ENCODE assay signal across 8 cellular contexts in the genomic region with DNA sequence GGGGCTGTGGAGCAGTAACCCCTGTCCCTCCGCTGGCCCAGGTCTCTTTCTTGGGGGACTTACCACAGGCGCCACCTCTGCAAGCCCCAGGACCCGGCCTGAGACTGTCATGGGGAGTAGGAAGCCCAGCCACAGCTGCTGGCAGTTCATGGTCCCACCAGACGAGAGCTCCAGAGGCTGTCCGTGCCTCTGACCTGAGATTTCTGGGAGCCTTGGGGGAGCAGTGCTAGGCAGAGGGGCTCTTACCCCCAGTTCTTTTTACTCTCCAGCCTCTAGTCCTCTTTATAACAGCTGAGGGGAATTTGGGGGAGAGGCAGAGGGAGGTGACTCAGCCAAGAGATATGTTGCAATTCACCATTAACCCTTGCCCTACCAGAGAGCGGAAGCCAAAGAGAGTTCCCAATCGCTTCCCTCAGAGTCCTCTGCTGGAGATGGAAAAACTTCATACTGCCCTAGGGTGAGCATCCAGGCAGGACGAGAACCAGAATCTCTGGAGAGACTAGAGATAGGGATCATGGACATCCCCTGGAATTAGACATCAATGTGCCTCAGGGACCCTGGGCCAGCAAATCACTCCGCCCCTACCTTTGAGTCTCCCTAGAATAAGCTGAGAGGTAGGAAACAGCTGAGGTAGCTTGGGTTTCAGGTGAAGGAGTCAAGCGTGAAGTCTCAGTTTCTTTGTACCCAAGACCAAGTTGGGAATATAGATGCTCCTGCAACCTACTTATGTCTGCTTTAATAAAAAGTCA. TPM values are rescaled to one million over a fixed set of nuclear protein-coding genes. Genes with fewer than 3 reads are reported as not detected.
DNase-seq lines count a peak whose midpoint lies in the region; ATAC-seq and FAIRE-seq lines count a peak whose summit lies in the region.

A gene with protein sequence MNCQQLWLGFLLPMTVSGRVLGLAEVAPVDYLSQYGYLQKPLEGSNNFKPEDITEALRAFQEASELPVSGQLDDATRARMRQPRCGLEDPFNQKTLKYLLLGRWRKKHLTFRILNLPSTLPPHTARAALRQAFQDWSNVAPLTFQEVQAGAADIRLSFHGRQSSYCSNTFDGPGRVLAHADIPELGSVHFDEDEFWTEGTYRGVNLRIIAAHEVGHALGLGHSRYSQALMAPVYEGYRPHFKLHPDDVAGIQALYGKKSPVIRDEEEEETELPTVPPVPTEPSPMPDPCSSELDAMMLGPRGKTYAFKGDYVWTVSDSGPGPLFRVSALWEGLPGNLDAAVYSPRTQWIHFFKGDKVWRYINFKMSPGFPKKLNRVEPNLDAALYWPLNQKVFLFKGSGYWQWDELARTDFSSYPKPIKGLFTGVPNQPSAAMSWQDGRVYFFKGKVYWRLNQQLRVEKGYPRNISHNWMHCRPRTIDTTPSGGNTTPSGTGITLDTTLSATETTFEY (minus strand): TSS at position 256 of the 749 bp plus-strand sequence. CDS start 106 bp downstream, at position 150.

- H3K36me3 ChIP-seq in iPS-20b (ENCODE audit: insufficient read depth, low read depth, low read length) = no peaks in the 10 kb centered on the region
- no peaks in the 10 kb centered on the region for H3K36me3 ChIP-seq in stomach smooth muscle (ENCODE audit: control insufficient read depth in 2 of 2, insufficient read depth in 2 of 2, low read length in 2 of 2)

- H3K9ac ChIP-seq in iPS-20b (ENCODE audit: low read depth, low read length) (peak within 1 kb of the TSS; percentile 29; the same call in 1 of the 2 replicates), stomach smooth muscle (ENCODE audit: low read length in 2 of 2) (peak within 1 kb of the TSS; percentile 36 to 57)

- H3K27ac ChIP-seq in iPS-20b (ENCODE audit: low read length) (no peak within 1 kb of the TSS), stomach smooth muscle (ENCODE audit: low read length) (no peak within 1 kb of the TSS)

- H3K27me3 ChIP-seq in iPS-20b (ENCODE audit: insufficient read depth, low read length) (no peaks in the 10 kb centered on the region), stomach smooth muscle (ENCODE audit: control insufficient read depth in 1 of 2, insufficient read depth in 2 of 2, low read length in 2 of 2) (peaks cover 0 to 8% of the 10 kb centered on the region in 2 donors)

- H3K9me3 ChIP-seq in iPS-20b (ENCODE audit: insufficient read depth, low read depth, low read length) = no peaks in the 10 kb centered on the region
- H3K9me3 ChIP-seq in stomach smooth muscle (ENCODE audit: control insufficient read depth in 2 of 2, low read length in 2 of 2) = no peaks in the 10 kb centered on the region

- no peak for ATAC-seq in GM18511 (IDR thresholded peaks at IDR 0.05; ENCODE audit: unreplicated experiment)

- peak; percentile 65 for DNase-seq in HT1080 (ENCODE audit: low read depth)
- DNase-seq in amniotic stem cell (lab: John Stamatoyannopoulos, UW) = peak; percentile 26
- DNase-seq in HK-2 (ENCODE audit: unreplicated experiment) = no peak
- no peak for DNase-seq in RCC 7860 (ENCODE audit: low spot score)
- no peak for DNase-seq in NCI-H2196 (lab: John Stamatoyannopoulos, UW; ENCODE audit: unreplicated experiment)

- H3K4me1 ChIP-seq in iPS-20b (ENCODE audit: insufficient read depth, low read length) (peaks cover 8% of the 10 kb centered on the region; the same call in 1 of the 2 replicates), stomach smooth muscle (ENCODE audit: control insufficient read depth, insufficient read depth, low read length) (peaks cover 7% of the 10 kb centered on the region)

- H3K4me3 ChIP-seq in iPS-20b (ENCODE audit: low read length) = peak within 1 kb of the TSS; percentile 46; the same call in 1 of the 2 replicates
- H3K4me3 ChIP-seq in stomach smooth muscle (ENCODE audit: low read length in 2 of 2) = peak within 1 kb of the TSS; percentile 60 to 64

- no peak for FAIRE-seq in RCC 7860 (lab: Jason Lieb, UNC)

RNA-seq across cellular contexts. Expression of the gene that starts here (rescaled TPM):
- 0.37 and 0.58 TPM in 2 replicates for total RNA-seq in HT1080 (2014; rRNA removed; shearing (Covaris generic))
- polyA plus RNA-seq in HT1080 (2015; cell fraction: cytosol; rRNA removed) = 0.26 and 0.32 TPM in 2 replicates
- 0.60 and 1.2 TPM in 2 replicates for polyA plus RNA-seq in HT1080 (2015; cell fraction: nucleus; rRNA removed)

Comparison
In these comparisons a context has a peak if more than half of its experiments do, and no peak if none do; other contexts are left out.
1. DNase-seq: peak in HT1080 (single experiment) and amniotic stem cell (single experiment); none in HK-2 (single experiment), RCC 7860 (single experiment) and NCI-H2196 (single experiment).